In the genomic region with DNA sequence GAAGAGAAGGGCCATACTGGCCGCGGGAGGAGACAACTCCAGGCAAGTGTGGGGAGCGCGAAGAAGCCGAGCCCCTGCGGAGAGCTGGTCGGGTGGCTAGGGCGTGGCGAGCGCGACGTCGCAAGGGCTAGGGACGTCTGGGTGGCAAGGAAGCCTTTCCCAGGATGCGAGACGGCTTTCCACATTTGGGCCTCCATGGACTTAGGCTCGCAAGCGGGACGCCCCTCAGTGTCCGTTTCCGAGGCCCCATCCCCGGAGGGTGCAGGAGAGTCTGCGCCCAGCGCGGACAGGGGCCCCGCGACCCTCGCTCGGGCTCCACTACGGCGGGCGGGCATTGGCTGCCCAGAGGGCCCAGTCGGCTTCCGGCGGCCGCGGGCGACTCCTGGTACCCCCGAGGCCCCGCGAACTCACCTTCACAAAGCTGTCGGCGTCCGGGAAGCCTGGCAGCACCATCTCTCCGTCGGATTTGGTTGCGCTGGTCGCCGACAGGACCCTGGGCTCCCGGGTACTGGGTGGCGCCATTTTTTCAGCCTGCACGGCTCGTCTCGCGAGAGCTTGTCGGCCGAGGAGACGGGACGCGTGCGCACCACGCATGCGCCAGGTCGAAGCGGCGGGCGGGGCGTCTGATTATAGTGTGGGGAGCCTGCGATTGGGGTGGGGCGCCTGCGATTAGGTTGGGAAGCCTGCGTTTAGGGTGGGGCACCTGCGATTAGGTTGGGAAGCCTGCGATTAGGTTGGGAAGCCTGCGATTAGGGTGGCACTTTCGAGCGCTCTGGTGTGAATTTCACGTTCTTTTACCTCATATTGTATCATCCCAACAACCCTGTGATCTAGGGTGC, we compare ENCODE assay signal across 8 cellular contexts. TPM values are rescaled to one million over a fixed set of nuclear protein-coding genes. Genes with fewer than 3 reads are reported as not detected.
DNase-seq lines count a peak whose midpoint lies in the region; ATAC-seq, FAIRE-seq and TF ChIP-seq lines count a peak whose summit lies in the region.

A gene (minus strand): TSS at position 560 of the 839 bp plus-strand sequence. CDS start 38 bp downstream, at position 522.

- POLR2A ChIA-PET in HEK293T (lab: Yijun Ruan, JAX), result interaction anchor here (0.6 to 2.2 kb wide), 23 partner anchors 8 to 198 kb away, joined by 3 to 18 read pairs (median 4); a partner anchor contains a TSS

- no peak for TF ChIP-seq EP300 in gastroesophageal sphincter (IDR thresholded peaks at IDR 0.05)

- peak within 1 kb of the TSS; percentile 99 for H3K4me3 Mint-ChIP-seq in activated naive CD4-positive, alpha-beta T cell treated with anti-CD3 and anti-CD28 coated beads, Interleukin-2, amount 10 ng/mL, durations not matched to agents 7 days and 5 days

- peak within 1 kb of the TSS; percentile 86 for H3K4me3 ChIP-seq in SK-N-MC
- H3K4me3 ChIP-seq in gastroesophageal sphincter, result peak within 1 kb of the TSS; percentile 88 to 95
- peak within 1 kb of the TSS; percentile 97 to 98 for H3K4me3 ChIP-seq in neutrophil (ENCODE audit: low read depth in 1 of 2, low read length in 1 of 2)

- CTCF ChIA-PET in HEK293T (lab: Yijun Ruan, JAX), result interaction anchor here (1.4 kb wide), 1 partner anchor 62 kb away, joined by 6 read pairs; no protein-coding TSS in a partner anchor
- CTCF ChIA-PET in activated naive CD4-positive, alpha-beta T cell treated with anti-CD3 and anti-CD28 coated beads, Interleukin-2, amount 10 ng/mL, durations not matched to agents 7 days and 5 days (lab: Charles Lee), result interaction anchor here (1.1 to 1.8 kb wide), 2 partner anchors 61 to 546 kb away, joined by 4 read pairs; no protein-coding TSS in a partner anchor

- WGBS in gastroesophageal sphincter (ENCODE audit: low coverage in 1 of 2), 2 donors, result 3 to 6% methylated on average over 3 to 19 of the region's 78 CpGs

- H3K36me3 Mint-ChIP-seq in activated naive CD4-positive, alpha-beta T cell treated with anti-CD3 and anti-CD28 coated beads, Interleukin-2, amount 10 ng/mL, durations not matched to agents 7 days and 5 days, result peaks cover 7% of the 10 kb centered on the region

- H3K9me3 ChIP-seq in SK-N-MC (ENCODE audit: low read depth, low read length) (no peaks in the 10 kb centered on the region), gastroesophageal sphincter (no peaks in the 10 kb centered on the region), neutrophil (no peaks in the 10 kb centered on the region)

- no peaks in the 10 kb centered on the region for H3K27me3 Mint-ChIP-seq in activated naive CD4-positive, alpha-beta T cell treated with anti-CD3 and anti-CD28 coated beads, Interleukin-2, amount 10 ng/mL, durations not matched to agents 7 days and 5 days

- H3K4me1 Mint-ChIP-seq in activated naive CD4-positive, alpha-beta T cell treated with anti-CD3 and anti-CD28 coated beads, Interleukin-2, amount 10 ng/mL, durations not matched to agents 7 days and 5 days, result peaks cover 24% of the 10 kb centered on the region

- TF ChIP-seq CTCF in gastroesophageal sphincter (IDR thresholded peaks at IDR 0.05) (peak in 1 of 4 experiments; percentile 20), neutrophil (IDR thresholded peaks at IDR 0.05) (no peak), subcutaneous adipose tissue (IDR thresholded peaks at IDR 0.05; ENCODE audit: low read depth) (no peak)

- H3K27me3 ChIP-seq in gastroesophageal sphincter, result no peaks in the 10 kb centered on the region
- no peaks in the 10 kb centered on the region for H3K27me3 ChIP-seq in neutrophil

- TF ChIP-seq POLR2A in gastroesophageal sphincter (IDR thresholded peaks at IDR 0.05), result peak; percentile 36 to 46

- peak; percentile 44 for FAIRE-seq in G401.6 (lab: Jason Lieb, UNC)

- H3K36me3 ChIP-seq in SK-N-MC (ENCODE audit: insufficient read depth, low read length) (peaks cover 35% of the 10 kb centered on the region), gastroesophageal sphincter (peaks cover 0 to 33% of the 10 kb centered on the region in 2 donors), neutrophil (peaks cover 23% of the 10 kb centered on the region)

- H3K27ac ChIP-seq in SK-N-MC (peak within 1 kb of the TSS; percentile 72), gastroesophageal sphincter (peak within 1 kb of the TSS; percentile 61 to 88 (median 85)), neutrophil (peak within 1 kb of the TSS; percentile 65)

- peak within 1 kb of the TSS; percentile 95 for H3K27ac Mint-ChIP-seq in activated naive CD4-positive, alpha-beta T cell treated with anti-CD3 and anti-CD28 coated beads, Interleukin-2, amount 10 ng/mL, durations not matched to agents 7 days and 5 days

- DNase-seq in HEK293T (ENCODE audit: extremely low spot score), result peak; percentile 99
- DNase-seq in NAMALWA (ENCODE audit: low spot score), result peak; percentile 97
- peak; percentile 30 for DNase-seq in SK-N-MC (ENCODE audit: low read depth, low spot score)
- DNase-seq in activated naive CD4-positive, alpha-beta T cell treated with anti-CD3 and anti-CD28 coated beads, Interleukin-2, amount 10 ng/mL, durations not matched to agents 7 days and 5 days, result peak; percentile 97

- H3K4me1 ChIP-seq in gastroesophageal sphincter, result peaks cover 0 to 21% (median 15%) of the 10 kb centered on the region in 3 donors
- peaks cover 13 to 15% of the 10 kb centered on the region in 2 experiments for H3K4me1 ChIP-seq in neutrophil (ENCODE audit: control insufficient read depth in 1 of 2, insufficient read depth in 1 of 2, low read depth in 1 of 2, low read length in 1 of 2)

- ATAC-seq in gastroesophageal sphincter, result peak; percentile 95

- peak within 1 kb of the TSS; percentile 96 for H3K9ac ChIP-seq in SK-N-MC (ENCODE audit: insufficient read length)

- H3K9me3 Mint-ChIP-seq in activated naive CD4-positive, alpha-beta T cell treated with anti-CD3 and anti-CD28 coated beads, Interleukin-2, amount 10 ng/mL, durations not matched to agents 7 days and 5 days, result no peaks in the 10 kb centered on the region

TF ChIP-seq in HEK293T, 16 proteins besides CTCF, POLR2A, EP300 and RAD21:
- TF ChIP-seq ELF4 (IDR thresholded peaks at IDR 0.05) (peak; percentile 20; the same call in 1 of the 2 replicates), L3MBTL2 (conservative IDR thresholded peaks at IDR 0.05) (peak; percentile 38), SUZ12 (IDR thresholded peaks at IDR 0.05) (no peak), FOXM1 (IDR thresholded peaks at IDR 0.05; ENCODE audit: borderline replicate concordance) (no peak), TARDBP (IDR thresholded peaks at IDR 0.05) (no peak), LEF1 (IDR thresholded peaks at IDR 0.05; ENCODE audit: borderline replicate concordance) (no peak), HDGF (IDR thresholded peaks at IDR 0.05; ENCODE audit: borderline replicate concordance) (no peak), FOXA1 (IDR thresholded peaks at IDR 0.05) (no peak), SP1 (IDR thresholded peaks at IDR 0.05) (no peak)

RNA-seq across cellular contexts. Expression of the gene that starts here (rescaled TPM):
- total RNA-seq in gastroesophageal sphincter, result 10 to 100 TPM; 39.3 to 56.2 (median 41.0) TPM
- total RNA-seq in subcutaneous adipose tissue, result 10 to 100 TPM; 56.1 to 63.4 (median 59.5) TPM

Comparison
In these comparisons a context has a peak if more than half of its experiments do, and no peak if none do; other contexts are left out.
1. Peak in every context shown above with its lines: DNase-seq, ATAC-seq, H3K4me3 ChIP-seq and H3K27ac ChIP-seq.
2. DNase-seq: peak in every context shown above with its lines; median percentile 99 in HEK293T; 97 in NAMALWA; 97 in activated naive CD4-positive, alpha-beta T cell treated with anti-CD3 and anti-CD28 coated beads, Interleukin-2, amount 10 ng/mL, durations not matched to agents 7 days and 5 days; 30 in SK-N-MC.